8 cellular contexts compared by ENCODE assay signal in genomic region chrX:120769576-120770341, GRCh38.
DNase-seq lines count a peak whose midpoint lies in the region; ATAC-seq and TF ChIP-seq lines count a peak whose summit lies in the region.

No MANE protein-coding gene starts in this region.

- no peaks in the 10 kb centered on the region for H3K36me3 ChIP-seq in adipocyte (ENCODE audit: control insufficient read depth, insufficient read depth, low read length, severe bottlenecking)
- no peaks in the 10 kb centered on the region for H3K36me3 ChIP-seq in left lung
- no peaks in the 10 kb centered on the region for H3K36me3 ChIP-seq in esophagus muscularis mucosa

- peak in 1 of 2 donors; percentile 14 for TF ChIP-seq CTCF in left lung (IDR thresholded peaks at IDR 0.05)
- peak in 1 of 3 experiments; percentile 9 for TF ChIP-seq CTCF in esophagus muscularis mucosa (IDR thresholded peaks at IDR 0.05)

- no peak for TF ChIP-seq EP300 in esophagus muscularis mucosa (IDR thresholded peaks at IDR 0.05)

- intact Hi-C loops in left lung (cut with DNase I) (no loop called here), esophagus muscularis mucosa (cut with DNase I) (loop anchor here (10.0 kb wide), 1 partner anchor 275 kb away; no protein-coding TSS in a partner anchor)

- H3K27me3 ChIP-seq in adipocyte (replicated peaks; ENCODE audit: control insufficient read depth, insufficient read depth, low read length) = no peaks in the 10 kb centered on the region
- no peaks in the 10 kb centered on the region for H3K27me3 ChIP-seq in left lung
- H3K27me3 ChIP-seq in esophagus muscularis mucosa = no peaks in the 10 kb centered on the region

- 63% methylated on average over 8 of the region's 8 CpGs for whole genome bisulfite sequencing in esophagus muscularis mucosa

- H3K4me1 ChIP-seq in adipocyte (ENCODE audit: control insufficient read depth, insufficient read depth, low read length) (peaks cover 56% of the 10 kb centered on the region), left lung (no peaks in the 10 kb centered on the region), esophagus muscularis mucosa (no peaks in the 10 kb centered on the region)

- no peak for TF ChIP-seq POLR2A in esophagus muscularis mucosa (IDR thresholded peaks at IDR 0.05; ENCODE audit: low read depth)

- DNase-seq in SIG-M5 treated with dmso at 0.1 percent for 504 hours (lab: John Stamatoyannopoulos, UW; ENCODE audit: unreplicated experiment) (peak; percentile 41), SIG-M5 (lab: John Stamatoyannopoulos, UW) (no peak), MV-4-11 (lab: John Stamatoyannopoulos, UW) (peak; percentile 49), adipocyte (ENCODE audit: low read depth) (peak; percentile 80), left lung (no peak), esophagus muscularis mucosa (ENCODE audit: extremely low spot score) (no peak)
- DNase-seq in stimulated activated CD4-positive, alpha-beta T cell treated with anti-CD3 and anti-CD28 coated beads, Interleukin-4, amount 100 ng/mL, for 24 hours = no peak

- H3K9ac ChIP-seq in adipocyte (ENCODE audit: low read length) = peak overlapping the region; percentile 66

- H3K4me3 ChIP-seq in adipocyte (ENCODE audit: low read length) = no peak overlapping the region
- H3K4me3 ChIP-seq in left lung = no peak overlapping the region
- no peak overlapping the region for H3K4me3 ChIP-seq in esophagus muscularis mucosa

- H3K27ac ChIP-seq in left lung = no peak overlapping the region
- H3K27ac ChIP-seq in esophagus muscularis mucosa (replicated peaks in 1 of 4) = peak overlapping the region in 1 of 4 donors; percentile 25

- no peaks in the 10 kb centered on the region for H3K9me3 ChIP-seq in adipocyte (ENCODE audit: control insufficient read depth, low read length)
- H3K9me3 ChIP-seq in left lung = no peaks in the 10 kb centered on the region
- H3K9me3 ChIP-seq in esophagus muscularis mucosa = no peaks in the 10 kb centered on the region

- peak; percentile 59 for ATAC-seq in left lung
- no peak for ATAC-seq in HG02981 (IDR thresholded peaks at IDR 0.05; ENCODE audit: unreplicated experiment)

Comparison
In these comparisons a context has a peak if more than half of its experiments do, and no peak if none do; other contexts are left out.
1. DNase-seq: peak in SIG-M5 treated with dmso at 0.1 percent for 504 hours (single experiment), MV-4-11 (single experiment) and adipocyte (single experiment); none in SIG-M5 (single experiment), left lung (0 of 2), stimulated activated CD4-positive, alpha-beta T cell treated with anti-CD3 and anti-CD28 coated beads, Interleukin-4, amount 100 ng/mL, for 24 hours (single experiment) and esophagus muscularis mucosa (single experiment).